In the genomic region with DNA sequence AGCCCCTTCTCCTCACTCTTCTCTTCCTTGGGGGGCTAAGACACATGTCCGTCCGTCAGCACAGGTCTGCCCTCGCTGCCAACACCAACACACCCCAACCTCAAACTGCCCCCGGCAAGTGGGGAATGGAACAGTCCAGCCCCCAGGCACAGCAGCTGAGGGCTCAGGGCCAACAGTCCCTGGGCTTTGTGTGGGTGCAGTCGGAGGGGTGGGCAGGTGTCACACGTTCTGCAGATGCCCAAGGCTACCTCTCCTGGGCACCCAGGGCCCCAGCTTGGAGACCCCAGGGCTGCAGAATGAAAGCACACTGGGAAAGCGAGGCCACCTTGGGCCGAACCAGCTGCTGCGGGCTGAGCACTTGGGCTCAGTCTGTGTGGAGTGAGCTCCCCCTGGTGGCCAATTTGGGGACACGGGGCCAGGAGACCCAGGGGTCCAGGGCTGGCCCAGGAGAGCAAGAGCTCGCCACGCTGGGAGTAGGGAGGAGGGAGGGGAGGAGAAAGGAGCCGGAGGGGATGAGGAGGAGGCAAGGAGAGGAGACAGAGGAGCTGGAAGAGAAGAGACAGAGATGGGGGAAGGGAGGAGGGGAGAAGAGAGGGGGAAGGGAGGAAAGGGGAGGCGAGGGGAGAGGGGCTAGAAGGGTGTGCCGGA, we compare ENCODE assay signal across 8 cellular contexts. TPM values are rescaled to one million over a fixed set of nuclear protein-coding genes. Genes with fewer than 3 reads are reported as not detected.
DNase-seq lines count a peak whose midpoint lies in the region; TF ChIP-seq lines count a peak whose summit lies in the region.

No MANE protein-coding gene starts in this region.

- DNase-seq in NCI-H345 (lab: John Stamatoyannopoulos, UW) = peak; percentile 67
- DNase-seq in NCI-H345 treated with DMSO at 0.1 percent for 48 hours (lab: John Stamatoyannopoulos, UW; ENCODE audit: unreplicated experiment) = no peak
- DNase-seq in NCI-H1930 (lab: John Stamatoyannopoulos, UW) = peak; percentile 37 to 58
- peak; percentile 84 for DNase-seq in activated CD4-positive, alpha-beta T cell treated with anti-CD3 and anti-CD28 coated beads for 48 hours
- peak; percentile 74 for DNase-seq in choroid plexus epithelial cell (ENCODE audit: low read depth)
- DNase-seq in left kidney (ENCODE audit: low read depth, low spot score) = peak; percentile 94
- peak; percentile 80 for DNase-seq in stimulated activated CD4-positive, alpha-beta T cell treated with anti-CD3 and anti-CD28 coated beads, Interleukin-4, amount 100 ng/mL, for 24 hours
- DNase-seq in mesenteric fat pad (ENCODE audit: low spot score) = no peak

- no peak overlapping the region for H3K4me3 ChIP-seq in choroid plexus epithelial cell (ENCODE audit: low read depth, low read length)

- peak; percentile 86 for TF ChIP-seq CTCF in choroid plexus epithelial cell (conservative IDR thresholded peaks at IDR 0.05; ENCODE audit: low read depth, low read length)

RNA-seq across cellular contexts. Expression of gene ATP8B3, which starts 14.0 kb away (rescaled TPM):
- total RNA-seq in mesenteric fat pad = 0.80 TPM

RNA-seq across cellular contexts. Expression of gene REXO1, which starts 22.2 kb away (rescaled TPM):
- 34.0 TPM for total RNA-seq in mesenteric fat pad

RNA-seq across cellular contexts. Expression of gene KLF16, which starts 37.3 kb away (rescaled TPM):
- total RNA-seq in mesenteric fat pad = 19.0 TPM

RNA-seq across cellular contexts. Expression of gene ABHD17A, which starts 59.3 kb away (rescaled TPM):
- 67.2 TPM for total RNA-seq in mesenteric fat pad

Comparison
In these comparisons a context has a peak if more than half of its experiments do, and no peak if none do; other contexts are left out.
1. DNase-seq: peak in NCI-H345 (single experiment), NCI-H1930 (2 of 2), activated CD4-positive, alpha-beta T cell treated with anti-CD3 and anti-CD28 coated beads for 48 hours (single experiment), choroid plexus epithelial cell (single experiment), left kidney (single experiment) and stimulated activated CD4-positive, alpha-beta T cell treated with anti-CD3 and anti-CD28 coated beads, Interleukin-4, amount 100 ng/mL, for 24 hours (single experiment); none in NCI-H345 treated with DMSO at 0.1 percent for 48 hours (single experiment) and mesenteric fat pad (single experiment).